ENCODE assay signal across 1 cellular context in genomic region chr6:27592481-27593199, GRCh38.
TF ChIP-seq lines count a peak whose summit lies in the region.

No MANE protein-coding gene starts in this region.

TF ChIP-seq in GM12878, 131 proteins besides CTCF, POLR2A, EP300 and RAD21 (continued from another document):
- TF ChIP-seq PBX3 (IDR thresholded peaks at IDR 0.05; ENCODE audit: insufficient replicate concordance, low read depth, low read length): no peak
- no peak for TF ChIP-seq BACH1 (IDR thresholded peaks at IDR 0.05; ENCODE audit: borderline replicate concordance)
- TF ChIP-seq ZNF384 (IDR thresholded peaks at IDR 0.05; ENCODE audit: borderline replicate concordance, low read depth, low read length): no peak
- no peak for TF ChIP-seq CHD2 (IDR thresholded peaks at IDR 0.05; ENCODE audit: borderline replicate concordance, low read depth, low read length)
- no peak for TF ChIP-seq RAD51 (IDR thresholded peaks at IDR 0.05)
- TF ChIP-seq SRF (IDR thresholded peaks at IDR 0.05; ENCODE audit: low read depth in 2 of 2, low read length in 2 of 2): no peak
- no peak for TF ChIP-seq E2F4 (IDR thresholded peaks at IDR 0.05; ENCODE audit: low read depth, low read length)
- no peak for TF ChIP-seq ZNF622 (IDR thresholded peaks at IDR 0.05)
- 0 out of 2 replicates have a peak, but pooled peaks have one; percentile 35 for TF ChIP-seq CREB1 (IDR thresholded peaks at IDR 0.05; ENCODE audit: low read depth)
- peak; percentile 69; the same call in 1 of the 2 replicates for TF ChIP-seq TCF3 (IDR thresholded peaks at IDR 0.05; ENCODE audit: borderline replicate concordance, insufficient read depth, low read depth, low read length)
- no peak for TF ChIP-seq POLR2AphosphoS5 (IDR thresholded peaks at IDR 0.05; ENCODE audit: low read length)
- TF ChIP-seq ZNF217 (IDR thresholded peaks at IDR 0.05): peak; percentile 84; the same call in 1 of the 2 replicates
- no peak for TF ChIP-seq ZZZ3 (IDR thresholded peaks at IDR 0.05; ENCODE audit: control insufficient read depth, insufficient read length, low read depth)
- no peak for TF ChIP-seq NFXL1 (IDR thresholded peaks at IDR 0.05; ENCODE audit: borderline replicate concordance)
